In genomic region chr7:101294039-101294831, GRCh38 we compare ENCODE assay signal across 1 cellular context.
TF ChIP-seq lines count a peak whose summit lies in the region.

No MANE protein-coding gene starts in this region.

TF ChIP-seq in H1, 55 proteins besides CTCF, POLR2A, EP300 and RAD21:
- TF ChIP-seq RXRA (IDR thresholded peaks at IDR 0.05; ENCODE audit: insufficient read depth, low read depth, low read length) (no peak), TEAD4 (IDR thresholded peaks at IDR 0.05; ENCODE audit: low read depth, low read length) (peak; percentile 91), BACH1 (IDR thresholded peaks at IDR 0.05; ENCODE audit: low read length) (peak; percentile 99), POLR2AphosphoS5 (IDR thresholded peaks at IDR 0.05; ENCODE audit: low read depth, low read length) (peak; percentile 64), JUN (IDR thresholded peaks at IDR 0.05; ENCODE audit: low read depth, low read length) (peak; percentile 71; the same call in 1 of the 2 replicates), CREB1 (IDR thresholded peaks at IDR 0.05) (peak; percentile 50; the same call in 1 of the 2 replicates), CHD1 (IDR thresholded peaks at IDR 0.05; ENCODE audit: low read depth, low read length) (no peak), TAF1 (IDR thresholded peaks at IDR 0.05; ENCODE audit: low read depth, low read length) (peak; percentile 64), SP1 (IDR thresholded peaks at IDR 0.05; ENCODE audit: low read depth, low read length) (peak; percentile 76; the same call in 1 of the 2 replicates), SIN3A (conservative IDR thresholded peaks at IDR 0.05 in 1 of 2, IDR thresholded peaks at IDR 0.05 in 1 of 2; ENCODE audit: low read depth in 1 of 2, low read length in 2 of 2) (peak; percentile 78 to 94; a peak in 3 of 4 replicates), MAFK (IDR thresholded peaks at IDR 0.05; ENCODE audit: low read depth, low read length) (peak; percentile 99), HDAC2 (IDR thresholded peaks at IDR 0.05; ENCODE audit: borderline replicate concordance in 1 of 2, low read depth in 2 of 2, low read length in 2 of 2) (peak; percentile 7 to 29; a peak in 1 of 4 replicates), SP4 (IDR thresholded peaks at IDR 0.05; ENCODE audit: low read length) (no peak), CEBPB (IDR thresholded peaks at IDR 0.05; ENCODE audit: low read depth, low read length) (no peak), TCF12 (IDR thresholded peaks at IDR 0.05; ENCODE audit: low read depth, low read length) (peak; percentile 95), EGR1 (IDR thresholded peaks at IDR 0.05; ENCODE audit: borderline replicate concordance, low read depth, low read length) (0 out of 2 replicates have a peak, but pooled peaks have one; percentile 7), ASH2L (IDR thresholded peaks at IDR 0.05; ENCODE audit: low read length) (peak; percentile 29), E2F6 (IDR thresholded peaks at IDR 0.05) (0 out of 2 replicates have a peak, but pooled peaks have one; percentile 15), YY1 (IDR thresholded peaks at IDR 0.05; ENCODE audit: low read depth, low read length) (peak; percentile 50; the same call in 1 of the 2 replicates), NANOG (IDR thresholded peaks at IDR 0.05; ENCODE audit: insufficient read depth, low read depth, low read length, poor library complexity, severe bottlenecking) (peak; percentile 79), RBBP5 (IDR thresholded peaks at IDR 0.05; ENCODE audit: borderline replicate concordance, low read depth, low read length) (no peak), TBP (IDR thresholded peaks at IDR 0.05; ENCODE audit: low read depth, low read length) (peak; percentile 8; the same call in 1 of the 2 replicates), TAF7 (optimal IDR thresholded peaks at IDR 0.05; ENCODE audit: borderline replicate concordance, low read depth, low read length) (peak; percentile 85), JUND (IDR thresholded peaks at IDR 0.05; ENCODE audit: low read length) (peak; percentile 94), SP2 (IDR thresholded peaks at IDR 0.05; ENCODE audit: low read length) (no peak)
- TF ChIP-seq, protein P1, sequence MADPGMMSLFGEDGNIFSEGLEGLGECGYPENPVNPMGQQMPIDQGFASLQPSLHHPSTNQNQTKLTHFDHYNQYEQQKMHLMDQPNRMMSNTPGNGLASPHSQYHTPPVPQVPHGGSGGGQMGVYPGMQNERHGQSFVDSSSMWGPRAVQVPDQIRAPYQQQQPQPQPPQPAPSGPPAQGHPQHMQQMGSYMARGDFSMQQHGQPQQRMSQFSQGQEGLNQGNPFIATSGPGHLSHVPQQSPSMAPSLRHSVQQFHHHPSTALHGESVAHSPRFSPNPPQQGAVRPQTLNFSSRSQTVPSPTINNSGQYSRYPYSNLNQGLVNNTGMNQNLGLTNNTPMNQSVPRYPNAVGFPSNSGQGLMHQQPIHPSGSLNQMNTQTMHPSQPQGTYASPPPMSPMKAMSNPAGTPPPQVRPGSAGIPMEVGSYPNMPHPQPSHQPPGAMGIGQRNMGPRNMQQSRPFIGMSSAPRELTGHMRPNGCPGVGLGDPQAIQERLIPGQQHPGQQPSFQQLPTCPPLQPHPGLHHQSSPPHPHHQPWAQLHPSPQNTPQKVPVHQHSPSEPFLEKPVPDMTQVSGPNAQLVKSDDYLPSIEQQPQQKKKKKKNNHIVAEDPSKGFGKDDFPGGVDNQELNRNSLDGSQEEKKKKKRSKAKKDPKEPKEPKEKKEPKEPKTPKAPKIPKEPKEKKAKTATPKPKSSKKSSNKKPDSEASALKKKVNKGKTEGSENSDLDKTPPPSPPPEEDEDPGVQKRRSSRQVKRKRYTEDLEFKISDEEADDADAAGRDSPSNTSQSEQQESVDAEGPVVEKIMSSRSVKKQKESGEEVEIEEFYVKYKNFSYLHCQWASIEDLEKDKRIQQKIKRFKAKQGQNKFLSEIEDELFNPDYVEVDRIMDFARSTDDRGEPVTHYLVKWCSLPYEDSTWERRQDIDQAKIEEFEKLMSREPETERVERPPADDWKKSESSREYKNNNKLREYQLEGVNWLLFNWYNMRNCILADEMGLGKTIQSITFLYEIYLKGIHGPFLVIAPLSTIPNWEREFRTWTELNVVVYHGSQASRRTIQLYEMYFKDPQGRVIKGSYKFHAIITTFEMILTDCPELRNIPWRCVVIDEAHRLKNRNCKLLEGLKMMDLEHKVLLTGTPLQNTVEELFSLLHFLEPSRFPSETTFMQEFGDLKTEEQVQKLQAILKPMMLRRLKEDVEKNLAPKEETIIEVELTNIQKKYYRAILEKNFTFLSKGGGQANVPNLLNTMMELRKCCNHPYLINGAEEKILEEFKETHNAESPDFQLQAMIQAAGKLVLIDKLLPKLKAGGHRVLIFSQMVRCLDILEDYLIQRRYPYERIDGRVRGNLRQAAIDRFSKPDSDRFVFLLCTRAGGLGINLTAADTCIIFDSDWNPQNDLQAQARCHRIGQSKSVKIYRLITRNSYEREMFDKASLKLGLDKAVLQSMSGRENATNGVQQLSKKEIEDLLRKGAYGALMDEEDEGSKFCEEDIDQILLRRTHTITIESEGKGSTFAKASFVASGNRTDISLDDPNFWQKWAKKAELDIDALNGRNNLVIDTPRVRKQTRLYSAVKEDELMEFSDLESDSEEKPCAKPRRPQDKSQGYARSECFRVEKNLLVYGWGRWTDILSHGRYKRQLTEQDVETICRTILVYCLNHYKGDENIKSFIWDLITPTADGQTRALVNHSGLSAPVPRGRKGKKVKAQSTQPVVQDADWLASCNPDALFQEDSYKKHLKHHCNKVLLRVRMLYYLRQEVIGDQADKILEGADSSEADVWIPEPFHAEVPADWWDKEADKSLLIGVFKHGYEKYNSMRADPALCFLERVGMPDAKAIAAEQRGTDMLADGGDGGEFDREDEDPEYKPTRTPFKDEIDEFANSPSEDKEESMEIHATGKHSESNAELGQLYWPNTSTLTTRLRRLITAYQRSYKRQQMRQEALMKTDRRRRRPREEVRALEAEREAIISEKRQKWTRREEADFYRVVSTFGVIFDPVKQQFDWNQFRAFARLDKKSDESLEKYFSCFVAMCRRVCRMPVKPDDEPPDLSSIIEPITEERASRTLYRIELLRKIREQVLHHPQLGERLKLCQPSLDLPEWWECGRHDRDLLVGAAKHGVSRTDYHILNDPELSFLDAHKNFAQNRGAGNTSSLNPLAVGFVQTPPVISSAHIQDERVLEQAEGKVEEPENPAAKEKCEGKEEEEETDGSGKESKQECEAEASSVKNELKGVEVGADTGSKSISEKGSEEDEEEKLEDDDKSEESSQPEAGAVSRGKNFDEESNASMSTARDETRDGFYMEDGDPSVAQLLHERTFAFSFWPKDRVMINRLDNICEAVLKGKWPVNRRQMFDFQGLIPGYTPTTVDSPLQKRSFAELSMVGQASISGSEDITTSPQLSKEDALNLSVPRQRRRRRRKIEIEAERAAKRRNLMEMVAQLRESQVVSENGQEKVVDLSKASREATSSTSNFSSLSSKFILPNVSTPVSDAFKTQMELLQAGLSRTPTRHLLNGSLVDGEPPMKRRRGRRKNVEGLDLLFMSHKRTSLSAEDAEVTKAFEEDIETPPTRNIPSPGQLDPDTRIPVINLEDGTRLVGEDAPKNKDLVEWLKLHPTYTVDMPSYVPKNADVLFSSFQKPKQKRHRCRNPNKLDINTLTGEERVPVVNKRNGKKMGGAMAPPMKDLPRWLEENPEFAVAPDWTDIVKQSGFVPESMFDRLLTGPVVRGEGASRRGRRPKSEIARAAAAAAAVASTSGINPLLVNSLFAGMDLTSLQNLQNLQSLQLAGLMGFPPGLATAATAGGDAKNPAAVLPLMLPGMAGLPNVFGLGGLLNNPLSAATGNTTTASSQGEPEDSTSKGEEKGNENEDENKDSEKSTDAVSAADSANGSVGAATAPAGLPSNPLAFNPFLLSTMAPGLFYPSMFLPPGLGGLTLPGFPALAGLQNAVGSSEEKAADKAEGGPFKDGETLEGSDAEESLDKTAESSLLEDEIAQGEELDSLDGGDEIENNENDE (IDR thresholded peaks at IDR 0.05; ENCODE audit: insufficient replicate concordance, low read length): peak; percentile 96
- TF ChIP-seq, protein P2, sequence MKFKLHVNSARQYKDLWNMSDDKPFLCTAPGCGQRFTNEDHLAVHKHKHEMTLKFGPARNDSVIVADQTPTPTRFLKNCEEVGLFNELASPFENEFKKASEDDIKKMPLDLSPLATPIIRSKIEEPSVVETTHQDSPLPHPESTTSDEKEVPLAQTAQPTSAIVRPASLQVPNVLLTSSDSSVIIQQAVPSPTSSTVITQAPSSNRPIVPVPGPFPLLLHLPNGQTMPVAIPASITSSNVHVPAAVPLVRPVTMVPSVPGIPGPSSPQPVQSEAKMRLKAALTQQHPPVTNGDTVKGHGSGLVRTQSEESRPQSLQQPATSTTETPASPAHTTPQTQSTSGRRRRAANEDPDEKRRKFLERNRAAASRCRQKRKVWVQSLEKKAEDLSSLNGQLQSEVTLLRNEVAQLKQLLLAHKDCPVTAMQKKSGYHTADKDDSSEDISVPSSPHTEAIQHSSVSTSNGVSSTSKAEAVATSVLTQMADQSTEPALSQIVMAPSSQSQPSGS (IDR thresholded peaks at IDR 0.05; ENCODE audit: low read length): peak; percentile 97
